In the genomic region with DNA sequence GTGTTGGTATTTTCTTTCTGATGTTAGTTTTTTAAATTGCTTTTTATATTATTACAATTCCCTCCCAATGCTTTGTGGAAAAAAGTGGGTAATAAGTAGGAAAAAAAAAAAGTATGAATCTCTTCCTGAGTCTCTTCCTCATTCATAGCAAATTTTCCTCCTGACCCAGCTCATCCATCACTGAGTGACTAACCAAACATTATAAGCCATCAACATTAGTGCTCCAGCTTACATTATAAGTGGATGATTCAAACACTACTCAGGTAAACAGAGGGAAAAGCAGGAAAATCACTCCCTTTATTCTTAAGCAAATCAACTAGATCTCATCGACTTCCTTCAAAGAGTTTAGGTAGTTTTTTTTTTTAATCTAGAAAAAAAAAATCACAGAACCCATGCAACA, we compare ENCODE assay signal across 19 cellular contexts. TPM values are rescaled to one million over a fixed set of nuclear protein-coding genes. Genes with fewer than 3 reads are reported as not detected.
A peak's percentile ranks its signal among the peaks of the same experiment; 100 is the strongest.
DNase-seq lines count a peak whose midpoint lies in the region; ATAC-seq and TF ChIP-seq lines count a peak whose summit lies in the region.
"Had no signal": no experiment of that assay in that cellular context is flagged by ENCODE, and none has a peak within 500 bp of the region (broad histone marks: within the 10 kb centered on the region; RNA-seq: fewer than 3 reads in every experiment).

No MANE protein-coding gene starts in this region.

- H3K36me3 Mint-ChIP-seq in CD4-positive, alpha-beta T cell (ENCODE audit: low read depth) = no peaks in the 10 kb centered on the region
- H3K36me3 Mint-ChIP-seq: CD14-positive monocyte had no signal

- H3K9me3 ChIP-seq in CD4-positive, alpha-beta T cell (ENCODE audit: control insufficient read depth, low read length) = peaks cover 18% of the 10 kb centered on the region
- H3K9me3 ChIP-seq: Caco-2 had no signal

- no peaks in the 10 kb centered on the region for H3K27me3 ChIP-seq in CD4-positive, alpha-beta T cell (ENCODE audit: control insufficient read depth, insufficient read depth, low read length)

- peaks cover 12% of the 10 kb centered on the region for H3K27me3 Mint-ChIP-seq in CD4-positive, alpha-beta T cell

- DNase-seq in A172 (ENCODE audit: low spot score) (peak; percentile 18), GM04504 (ENCODE audit: low read depth) (peak; percentile 10), amniotic epithelial cell (ENCODE audit: low read depth) (peak; percentile 66), fibroblast of the aortic adventitia (ENCODE audit: low read depth) (peak; percentile 10), NCI-H1048 (lab: John Stamatoyannopoulos, UW) (no peak), NCI-H446 (lab: John Stamatoyannopoulos, UW) (no peak)
- no peak for DNase-seq in CD4-positive, alpha-beta T cell
- DNase-seq: Caco-2; DMS153; H9; KG1; NCI-H1105 treated with DMSO at 0.1 percent for 48 hours; NCI-H187 treated with DMSO at 0.1 percent for 48 hours; NCI-H446 treated with DMSO at 0.1 percent for 48 hours; NK-92 treated with Interleukin-12 subunit alpha and Interleukin-12 subunit beta, amount 100 ng/mL, for 24 hours; OCI-M1 had no signal

- ATAC-seq in HG02973 (IDR thresholded peaks at IDR 0.05; ENCODE audit: unreplicated experiment) = no peak
- ATAC-seq in CD4-positive, alpha-beta T cell (ENCODE audit: poor library complexity) = no peak

- CTCF ChIA-PET in CD4-positive, alpha-beta T cell (lab: Charles Lee) = no interaction called here

- H3K4me1 Mint-ChIP-seq in CD4-positive, alpha-beta T cell (ENCODE audit: low read depth) = no peaks in the 10 kb centered on the region
- H3K4me1 Mint-ChIP-seq: CD14-positive monocyte had no signal

- POLR2A ChIA-PET in CD4-positive, alpha-beta T cell (lab: Charles Lee) = interaction anchor here (0.6 kb wide), 1 partner anchor 89 kb away, joined by 3 read pairs; no protein-coding TSS in a partner anchor

- no peak overlapping the region for H3K27ac ChIP-seq in CD4-positive, alpha-beta T cell (ENCODE audit: low read depth, low read length)
- H3K27ac ChIP-seq: RWPE1 had no signal

- no peak overlapping the region for H3K4me3 ChIP-seq in fibroblast of the aortic adventitia (ENCODE audit: low read depth, low read length)

- no peak overlapping the region for H3K4me3 Mint-ChIP-seq in CD4-positive, alpha-beta T cell
- H3K4me3 Mint-ChIP-seq: CD14-positive monocyte, H9 had no signal

- no peak overlapping the region for H3K27ac Mint-ChIP-seq in CD4-positive, alpha-beta T cell
- H3K27ac Mint-ChIP-seq: CD14-positive monocyte, H9 had no signal

- TF ChIP-seq CTCF in fibroblast of the aortic adventitia (IDR thresholded peaks at IDR 0.05; ENCODE audit: insufficient read depth, low read length) = no peak
- no peak for TF ChIP-seq CTCF in CD4-positive, alpha-beta T cell (IDR thresholded peaks at IDR 0.05)

- peaks cover 13% of the 10 kb centered on the region for H3K9me3 Mint-ChIP-seq in CD4-positive, alpha-beta T cell

- intact Hi-C loops in CD4-positive, alpha-beta T cell (cut with DNase I, micrococcal nuclease) = no loop called here

RNA-seq across cellular contexts. Expression of a gene that starts 15.4 kb away (rescaled TPM):
- total RNA-seq in A172 (2014; rRNA removed; shearing (Covaris generic)) = 0.24 and 0.93 TPM in 2 replicates
- 1.4 and 3.1 TPM in 2 replicates for total RNA-seq in fibroblast of the aortic adventitia (ENCODE audit: low replicate concordance)
- not detected for total RNA-seq in CD4-positive, alpha-beta T cell

Comparison
In these comparisons a context has a peak if more than half of its experiments do, and no peak if none do; other contexts are left out.
1. DNase-seq: peak in A172 (single experiment), GM04504 (single experiment), amniotic epithelial cell (single experiment) and fibroblast of the aortic adventitia (single experiment); none in NCI-H1048 (single experiment), NCI-H446 (0 of 2) and CD4-positive, alpha-beta T cell (0 of 10).